In genomic region chr15:29044506-29044905, GRCh38 we compare ENCODE assay signal across 19 cellular contexts.
DNase-seq lines count a peak whose midpoint lies in the region; ATAC-seq and TF ChIP-seq lines count a peak whose summit lies in the region.
"Had no signal": no experiment of that assay in that cellular context is flagged by ENCODE, and none has a peak within 500 bp of the region (broad histone marks: within the 10 kb centered on the region; RNA-seq: fewer than 3 reads in every experiment).

No MANE protein-coding gene starts in this region.

- TF ChIP-seq CTCF in natural killer cell (IDR thresholded peaks at IDR 0.05) (no peak), brain microvascular endothelial cell (IDR thresholded peaks at IDR 0.05; ENCODE audit: low read depth, low read length, missing control alignments) (no peak), Caco-2 (IDR thresholded peaks at IDR 0.05; ENCODE audit: insufficient read depth in 1 of 2, low read depth in 1 of 2, low read length in 1 of 2, severe bottlenecking in 1 of 2, unreplicated experiment in 1 of 2) (no peak)

- peak overlapping the region; percentile 58 for H3K27ac ChIP-seq in brain microvascular endothelial cell
- H3K27ac ChIP-seq: A549, C4-2B, SK-N-MC, tibial nerve had no signal

- no peaks in the 10 kb centered on the region for H3K27me3 ChIP-seq in brain microvascular endothelial cell (replicated peaks)
- no peaks in the 10 kb centered on the region for H3K27me3 ChIP-seq in Caco-2 (replicated peaks; ENCODE audit: control insufficient read depth, insufficient read depth, low read length)
- H3K27me3 ChIP-seq: tibial nerve had no signal

- H3K9me3 Mint-ChIP-seq in natural killer cell (no peaks in the 10 kb centered on the region), Caco-2 (ENCODE audit: unreplicated experiment) (no peaks in the 10 kb centered on the region)
- H3K9me3 Mint-ChIP-seq in natural killer cell treated with Interleukin-12 subunit alpha and Interleukin-12 subunit beta and Interleukin-15 and Interleukin-18, amount 100 ng/mL, for 72 hours = no peaks in the 10 kb centered on the region

- CTCF ChIA-PET in Caco-2 (lab: Charles Lee) = no interaction called here

- DNase-seq in natural killer cell (no peak), brain microvascular endothelial cell (peak; percentile 41), mesenteric fat pad (ENCODE audit: low spot score) (peak; percentile 65), Caco-2 (no peak), G401 (ENCODE audit: low spot score) (no peak), AG20443 (ENCODE audit: low spot score) (no peak)
- no peak for DNase-seq in natural killer cell treated with Interleukin-12 subunit alpha and Interleukin-12 subunit beta and Interleukin-15 and Interleukin-18, amount 100 ng/mL, for 72 hours (ENCODE audit: low spot score)
- DNase-seq: activated CD4-positive, alpha-beta T cell treated with anti-CD3 and anti-CD28 coated beads for 1 hour; activated effector memory CD4-positive, alpha-beta T cell treated with Interleukin-2 at 50 U/mL for 16 hours; dermis blood vessel endothelial cell; erythroblast; NCI-H1436; NCI-H2171 treated with DMSO at 0.1 percent for 48 hours; posterior cingulate gyrus had no signal

- no TSS peak for BruUV-seq in Caco-2 (replicated peaks; lab: Mats Ljungman, UMichigan)

- no peaks in the 10 kb centered on the region for H3K36me3 ChIP-seq in brain microvascular endothelial cell (replicated peaks)
- no peaks in the 10 kb centered on the region for H3K36me3 ChIP-seq in Caco-2 (ENCODE audit: control insufficient read depth, insufficient read depth, low read length)
- H3K36me3 ChIP-seq: tibial nerve had no signal

- no peaks in the 10 kb centered on the region for H3K9me3 ChIP-seq in Caco-2
- H3K9me3 ChIP-seq: A549, tibial nerve had no signal

- H3K4me1 Mint-ChIP-seq in natural killer cell (peaks cover 55 to 66% of the 10 kb centered on the region in 2 donors), Caco-2 (ENCODE audit: low read depth, unreplicated experiment) (no peaks in the 10 kb centered on the region)
- peaks cover 43 to 44% of the 10 kb centered on the region in 2 donors for H3K4me1 Mint-ChIP-seq in natural killer cell treated with Interleukin-12 subunit alpha and Interleukin-12 subunit beta and Interleukin-15 and Interleukin-18, amount 100 ng/mL, for 72 hours (ENCODE audit: low read depth in 2 of 2)

- no peak overlapping the region for H3K4me3 Mint-ChIP-seq in natural killer cell
- no peak overlapping the region for H3K4me3 Mint-ChIP-seq in natural killer cell treated with Interleukin-12 subunit alpha and Interleukin-12 subunit beta and Interleukin-15 and Interleukin-18, amount 100 ng/mL, for 72 hours
- no peak overlapping the region for H3K4me3 Mint-ChIP-seq in Caco-2 (ENCODE audit: unreplicated experiment)

- POLR2A ChIA-PET in Caco-2 (lab: Charles Lee) = no interaction called here

- H3K4me3 ChIP-seq in brain microvascular endothelial cell (ENCODE audit: low read depth, low read length) (no peak overlapping the region), Caco-2 (ENCODE audit: low read depth, low read length) (no peak overlapping the region)
- H3K4me3 ChIP-seq: A549, SK-N-MC, tibial nerve had no signal

- H3K27ac Mint-ChIP-seq in natural killer cell = peak overlapping the region; percentile 70 to 71
- no peak overlapping the region for H3K27ac Mint-ChIP-seq in natural killer cell treated with Interleukin-12 subunit alpha and Interleukin-12 subunit beta and Interleukin-15 and Interleukin-18, amount 100 ng/mL, for 72 hours
- no peak overlapping the region for H3K27ac Mint-ChIP-seq in Caco-2 (ENCODE audit: unreplicated experiment)

- ATAC-seq in natural killer cell (no peak), GM21390 (IDR thresholded peaks at IDR 0.05; ENCODE audit: unreplicated experiment) (no peak)
- ATAC-seq in natural killer cell treated with Interleukin-12 subunit alpha and Interleukin-12 subunit beta and Interleukin-15 and Interleukin-18, amount 100 ng/mL, for 72 hours = no peak
- ATAC-seq: A549 had no signal

- H3K27me3 Mint-ChIP-seq in natural killer cell (ENCODE audit: low read depth in 2 of 2) = no peaks in the 10 kb centered on the region
- H3K27me3 Mint-ChIP-seq in natural killer cell treated with Interleukin-12 subunit alpha and Interleukin-12 subunit beta and Interleukin-15 and Interleukin-18, amount 100 ng/mL, for 72 hours = no peaks in the 10 kb centered on the region
- peaks cover 6% of the 10 kb centered on the region for H3K27me3 Mint-ChIP-seq in Caco-2 (ENCODE audit: insufficient read depth, unreplicated experiment)

- intact Hi-C loops in natural killer cell (cut with micrococcal nuclease) (no loop called here), Caco-2 (cut with micrococcal nuclease; ENCODE audit: unreplicated experiment) (no loop called here)

- H3K4me1 ChIP-seq in Caco-2 = no peaks in the 10 kb centered on the region
- H3K4me1 ChIP-seq: A549 had no signal

- in situ Hi-C loops in brain microvascular endothelial cell (cut with HindIII; ENCODE audit: low pct_ligation_motif_present, low sequenced_read_pairs) (no loop called here), G401 (cut with HindIII; ENCODE audit: low sequenced_read_pairs) (no loop called here)

- no peaks in the 10 kb centered on the region for H3K36me3 Mint-ChIP-seq in natural killer cell
- no peaks in the 10 kb centered on the region for H3K36me3 Mint-ChIP-seq in natural killer cell treated with Interleukin-12 subunit alpha and Interleukin-12 subunit beta and Interleukin-15 and Interleukin-18, amount 100 ng/mL, for 72 hours
- H3K36me3 Mint-ChIP-seq in Caco-2 (ENCODE audit: insufficient read depth, unreplicated experiment) = no peaks in the 10 kb centered on the region

Comparison
In these comparisons a context has a peak if more than half of its experiments do, and no peak if none do; other contexts are left out.
1. H3K27ac Mint-ChIP-seq: peak in natural killer cell (2 of 2); none in natural killer cell treated with Interleukin-12 subunit alpha and Interleukin-12 subunit beta and Interleukin-15 and Interleukin-18, amount 100 ng/mL, for 72 hours (0 of 2) and Caco-2 (single experiment).
2. DNase-seq: peak in brain microvascular endothelial cell (single experiment) and mesenteric fat pad (single experiment); none in natural killer cell (single experiment), natural killer cell treated with Interleukin-12 subunit alpha and Interleukin-12 subunit beta and Interleukin-15 and Interleukin-18, amount 100 ng/mL, for 72 hours (single experiment), Caco-2 (0 of 2), G401 (single experiment) and AG20443 (single experiment).